Comparison of ENCODE assay signal across 24 cellular contexts in genomic region chr3:98580774-98581365, GRCh38. TPM values are rescaled to one million over a fixed set of nuclear protein-coding genes. Genes with fewer than 3 reads are reported as not detected.
DNase-seq lines count a peak whose midpoint lies in the region; ATAC-seq, FAIRE-seq and TF ChIP-seq lines count a peak whose summit lies in the region.
"Had no signal": no experiment of that assay in that cellular context is flagged by ENCODE, and none has a peak within 500 bp of the region (broad histone marks: within the 10 kb centered on the region; RNA-seq: fewer than 3 reads in every experiment).

No MANE protein-coding gene starts in this region.

- POLR2A ChIA-PET in HCT116 (lab: Charles Lee) (interaction anchor here (0.6 kb wide), 1 partner anchor 70 kb away, joined by 3 read pairs; no protein-coding TSS in a partner anchor), K562 (lab: Yijun Ruan, JAX) (interaction anchor here (1.0 kb wide), 1 partner anchor 9 kb away, joined by 3 read pairs; no protein-coding TSS in a partner anchor)

- TF ChIP-seq POLR2A in HCT116 (IDR thresholded peaks at IDR 0.05; ENCODE audit: borderline replicate concordance, extremely low read depth, insufficient read depth, insufficient read length) (no peak), K562 (conservative IDR thresholded peaks at IDR 0.05) (no peak)

- H4K20me1 ChIP-seq in HCT116 (ENCODE audit: insufficient read depth) (no peaks in the 10 kb centered on the region), K562 (replicated peaks; ENCODE audit: control insufficient read depth, insufficient read depth, low read length) (0 out of 2 replicates have a peak, but pooled peaks cover 3% of the 10 kb centered on the region)

- H2AFZ ChIP-seq in HCT116 (ENCODE audit: low read depth, low read length, poor library complexity, severe bottlenecking) (no peak overlapping the region), K562 (ENCODE audit: low read depth, low read length) (no peak overlapping the region)
- H2AFZ ChIP-seq: GM23248 had no signal

- RAD21 ChIA-PET in HCT116 (lab: Charles Lee; ENCODE audit: low non-redundant PET in 1 of 2, low total read pairs in 2 of 2, uncharacterized antibody in 2 of 2, unreplicated experiment in 2 of 2): no interaction called here

- intact Hi-C loops in HCT116 (cut with micrococcal nuclease): no loop called here
- intact Hi-C loops in K562 (cut with micrococcal nuclease): no loop called here

- FAIRE-seq in K562 (lab: Jason Lieb, UNC): peak; percentile 57

- peak overlapping the region; percentile 11; the same call in 1 of the 2 replicates for H3K4me2 ChIP-seq in HCT116 (ENCODE audit: low read length)
- no peak overlapping the region for H3K4me2 ChIP-seq in K562 (ENCODE audit: insufficient read depth, low read length)
- H3K4me2 ChIP-seq: KMS-11 had no signal

- DNase-seq in activated naive CD8-positive, alpha-beta T cell treated with anti-CD3 and anti-CD28 coated beads, Interleukin-2, amount 50 U/mL, for 24 hours: no peak
- no peak for DNase-seq in HCT116 (ENCODE audit: low read depth, low spot score)
- DNase-seq in K562 (ENCODE audit: extremely low read depth in 1 of 4, low spot score in 3 of 4): no peak
- DNase-seq in pons (ENCODE audit: low spot score): peak; percentile 26
- no peak for DNase-seq in mesenteric fat pad (ENCODE audit: low spot score)
- DNase-seq in COR-L47 (lab: John Stamatoyannopoulos, UW): no peak
- DNase-seq: AML-193, DMS79 treated with DMSO at 0.1 percent for 48 hours, GM23248, H9, MV-4-11, NCI-H1105 treated with DMSO at 0.1 percent for 48 hours, NCI-H2029 treated with DMSO at 0.1 percent for 48 hours, NCI-H226, NCI-H510A treated with DMSO at 0.1 percent for 48 hours, NCI-H748 treated with DMSO at 0.1 percent for 48 hours, SIG-M5 had no signal

- no peaks in the 10 kb centered on the region for H3K9me2 ChIP-seq in HCT116 (ENCODE audit: insufficient read depth)

- H3K9ac ChIP-seq in HCT116 (ENCODE audit: low read length): 0 out of 2 replicates have a peak overlapping the region, but pooled peaks have one; percentile 0
- no peak overlapping the region for H3K9ac ChIP-seq in K562 (ENCODE audit: insufficient read depth in 1 of 2, low read depth in 2 of 2, low read length in 2 of 2)
- H3K9ac ChIP-seq: GM23248, KMS-11 had no signal

- H3K36me3 ChIP-seq in HCT116 (ENCODE audit: control insufficient read depth in 1 of 2, insufficient read depth in 2 of 2, low read length in 2 of 2) (peaks cover 58 to 80% of the 10 kb centered on the region in 2 experiments), K562 (ENCODE audit: control insufficient read depth, insufficient read depth, low read length) (peaks cover 69% of the 10 kb centered on the region)

- no peaks in the 10 kb centered on the region for H3K9me3 ChIP-seq in HCT116 (ENCODE audit: control insufficient read depth in 1 of 2, insufficient read depth in 1 of 2, low read depth in 1 of 2, low read length in 2 of 2)
- no peaks in the 10 kb centered on the region for H3K9me3 ChIP-seq in K562 (replicated peaks; ENCODE audit: control insufficient read depth, insufficient read depth, low read depth, low read length)

- H3K27me3 ChIP-seq in HCT116 (ENCODE audit: insufficient read depth, low read length): no peaks in the 10 kb centered on the region
- no peaks in the 10 kb centered on the region for H3K27me3 ChIP-seq in K562 (ENCODE audit: control insufficient read depth in 2 of 2, insufficient read depth in 2 of 2, low read length in 2 of 2)

- WGBS in K562 (ENCODE audit: insufficient coverage, low coverage, missing lambda C conversion rate): 60% methylated on average over 2 of the region's 2 CpGs

- H3K27ac ChIP-seq in HCT116 (ENCODE audit: low read depth, low read length): peak overlapping the region; percentile 93
- no peak overlapping the region for H3K27ac ChIP-seq in K562 (ENCODE audit: extremely low read depth, low read depth, low read length)
- H3K27ac ChIP-seq: GM23248, KMS-11, RWPE1 had no signal

- TF ChIP-seq RAD21 in HCT116 (IDR thresholded peaks at IDR 0.05; ENCODE audit: low read depth) (no peak), K562 (CRISPR knock-in tag; conservative IDR thresholded peaks at IDR 0.05 in 1 of 2, IDR thresholded peaks at IDR 0.05 in 1 of 2) (no peak)

- TF ChIP-seq EP300 in K562 (IDR thresholded peaks at IDR 0.05; ENCODE audit: low read length): no peak

- H3K27ac Mint-ChIP-seq in activated naive CD8-positive, alpha-beta T cell: peak overlapping the region; percentile 34
- H3K27ac Mint-ChIP-seq in activated naive CD8-positive, alpha-beta T cell treated with anti-CD3 and anti-CD28 coated beads, Interleukin-2, amount 50 U/mL, for 24 hours: no peak overlapping the region
- H3K27ac Mint-ChIP-seq: H9 had no signal

- H3K9me1 ChIP-seq in K562 (ENCODE audit: control insufficient read depth, insufficient read depth, low read length): no peaks in the 10 kb centered on the region

- H3K4me1 Mint-ChIP-seq in activated naive CD8-positive, alpha-beta T cell (ENCODE audit: low read depth): peaks cover 23% of the 10 kb centered on the region
- H3K4me1 Mint-ChIP-seq in activated naive CD8-positive, alpha-beta T cell treated with anti-CD3 and anti-CD28 coated beads, Interleukin-2, amount 50 U/mL, for 24 hours: peaks cover 26% of the 10 kb centered on the region

- H3K36me3 Mint-ChIP-seq in activated naive CD8-positive, alpha-beta T cell: peaks cover 22% of the 10 kb centered on the region
- H3K36me3 Mint-ChIP-seq in activated naive CD8-positive, alpha-beta T cell treated with anti-CD3 and anti-CD28 coated beads, Interleukin-2, amount 50 U/mL, for 24 hours (ENCODE audit: low read depth): peaks cover 54% of the 10 kb centered on the region

- BruUV-seq in HCT116 (replicated peaks; lab: Mats Ljungman, UMichigan): no TSS peak
- no TSS peak for BruUV-seq in K562 (replicated peaks; lab: Mats Ljungman, UMichigan)

- H3K4me3 ChIP-seq in HCT116 (replicated peaks in 1 of 2; ENCODE audit: low read depth in 1 of 2, low read length in 2 of 2) (no peak overlapping the region), K562 (no peak overlapping the region)
- H3K4me3 ChIP-seq: GM23248 had no signal

- ATAC-seq in activated naive CD8-positive, alpha-beta T cell treated with anti-CD3 and anti-CD28 coated beads, Interleukin-2, amount 50 U/mL, for 24 hours: no peak
- ATAC-seq in HCT116 (no peak), K562 (no peak), HG02571 (IDR thresholded peaks at IDR 0.05; ENCODE audit: unreplicated experiment) (no peak)

- H3K9me3 Mint-ChIP-seq in activated naive CD8-positive, alpha-beta T cell (ENCODE audit: low read depth): no peaks in the 10 kb centered on the region
- H3K9me3 Mint-ChIP-seq in activated naive CD8-positive, alpha-beta T cell treated with anti-CD3 and anti-CD28 coated beads, Interleukin-2, amount 50 U/mL, for 24 hours: peaks cover 3% of the 10 kb centered on the region
- H3K9me3 Mint-ChIP-seq: H9 had no signal

- no peak overlapping the region for H3K4me3 Mint-ChIP-seq in activated naive CD8-positive, alpha-beta T cell
- no peak overlapping the region for H3K4me3 Mint-ChIP-seq in activated naive CD8-positive, alpha-beta T cell treated with anti-CD3 and anti-CD28 coated beads, Interleukin-2, amount 50 U/mL, for 24 hours
- H3K4me3 Mint-ChIP-seq: H9 had no signal

- TF ChIP-seq CTCF in HCT116 (IDR thresholded peaks at IDR 0.05 in 2 of 3, conservative IDR thresholded peaks at IDR 0.05 in 1 of 3; ENCODE audit: borderline replicate concordance in 1 of 3, insufficient read depth in 1 of 3, low read depth in 2 of 3, low read length in 2 of 3): no peak
- no peak for TF ChIP-seq CTCF in K562 (IDR thresholded peaks at IDR 0.05 in 2 of 3, conservative IDR thresholded peaks at IDR 0.05 in 1 of 3; ENCODE audit: insufficient read depth in 2 of 3, low read depth in 1 of 3, low read length in 3 of 3)

- H3K27me3 Mint-ChIP-seq in activated naive CD8-positive, alpha-beta T cell: no peaks in the 10 kb centered on the region
- H3K27me3 Mint-ChIP-seq in activated naive CD8-positive, alpha-beta T cell treated with anti-CD3 and anti-CD28 coated beads, Interleukin-2, amount 50 U/mL, for 24 hours: no peaks in the 10 kb centered on the region

- CTCF ChIA-PET in HCT116 (lab: Charles Lee) (interaction anchor here (1.6 kb wide), 1 partner anchor 237 kb away, joined by 3 read pairs; no protein-coding TSS in a partner anchor), K562 (lab: Yijun Ruan, JAX; ENCODE audit: low intra/inter-chr PET ratio) (no interaction called here)

- in situ Hi-C loops in K562 (cut with MboI): no loop called here

- H3K4me1 ChIP-seq in HCT116 (ENCODE audit: control insufficient read depth in 1 of 2, insufficient read depth in 2 of 2, low read length in 2 of 2) (peaks cover 81 to 97% of the 10 kb centered on the region in 2 experiments), K562 (replicated peaks in 1 of 2; ENCODE audit: control insufficient read depth in 2 of 2, insufficient read depth in 2 of 2, low read length in 2 of 2) (peaks cover 3 to 10% of the 10 kb centered on the region in 2 experiments; a peak in 4 of 5 replicates)

- H3K79me2 ChIP-seq in HCT116 (ENCODE audit: insufficient read depth, low read length) (peaks cover 71% of the 10 kb centered on the region), K562 (ENCODE audit: control insufficient read depth, insufficient read depth, low read length) (peaks cover 48% of the 10 kb centered on the region)

RNA-seq across cellular contexts. Expression of gene CPOX, which starts 12.5 kb away (rescaled TPM):
- total RNA-seq in HCT116 (2021; ENCODE audit: unreplicated experiment): 353 TPM
- 117 and 129 TPM in 2 replicates for polyA plus RNA-seq in HCT116 (2012)
- total RNA-seq in K562 (2011; cell fraction: chromatin; rRNA removed; ENCODE audit: low replicate concordance): 66.8 and 112 TPM in 2 replicates
- total RNA-seq in K562 (2011; cell fraction: nucleolus; rRNA removed): 37.4 and 46.7 TPM in 2 replicates
- total RNA-seq in K562 (2011; cell fraction: nucleoplasm; rRNA removed): 59.3 and 65.6 TPM in 2 replicates
- total RNA-seq in K562 (2014; rRNA removed): 42.4 and 43.8 TPM in 2 replicates
- 24.8 and 28.4 TPM in 2 replicates for total RNA-seq in K562 (2014; rRNA removed; fragmentation: Illumina TruSeq; extraction: Trizol)
- total RNA-seq in K562 (2015; rRNA removed; fragmentation: Illumina TruSeq; extraction: Trizol): 17.7 and 18.9 TPM in 2 replicates
- total RNA-seq in K562 (2021): 28.4 and 31.4 TPM in 2 replicates
- polyA plus RNA-seq in K562 (2011; rRNA removed): 76.7 and 82.1 TPM in 2 replicates
- 46.4 and 49.0 TPM in 2 replicates for polyA plus RNA-seq in K562 (2011; cell fraction: cytosol; rRNA removed)
- 122 and 125 TPM in 2 replicates for polyA plus RNA-seq in K562 (2011; cell fraction: nucleus; rRNA removed)
- 31.4 and 34.0 TPM in 2 replicates for polyA plus RNA-seq in K562 (2012)
- polyA plus RNA-seq in K562 (2014; fragmentation: Illumina TruSeq; extraction: Trizol): 20.7 and 25.7 TPM in 2 replicates
- polyA plus RNA-seq in K562 (2014; fragmentation: Nextera tagmentation; extraction: Ambion mirVana): 10 to 100 TPM; 14.6 to 17.4 TPM
- 23.0 and 28.6 TPM in 2 replicates for polyA plus RNA-seq in K562 (2014; rRNA removed)
- 54.0 and 58.4 TPM in 2 replicates for polyA minus RNA-seq in K562 (2011; rRNA and poly(A)+ RNA removed)
- 27.6 and 36.0 TPM in 2 replicates for polyA minus RNA-seq in K562 (2011; cell fraction: cytosol; rRNA and poly(A)+ RNA removed)
- polyA minus RNA-seq in K562 (2011; cell fraction: nucleus; rRNA and poly(A)+ RNA removed): 38.9 and 49.3 TPM in 2 replicates
- total RNA-seq in mesenteric fat pad: 14.7 TPM

RNA-seq across cellular contexts. Expression of gene GPR15, which starts 49.1 kb away (rescaled TPM):
- total RNA-seq in HCT116 (2021; ENCODE audit: unreplicated experiment) (1.1 TPM), K562 (2014; rRNA removed) (not detected in 2 replicates), K562 (2014; rRNA removed; fragmentation: Illumina TruSeq; extraction: Trizol) (not detected in 2 replicates), K562 (2015; rRNA removed; fragmentation: Illumina TruSeq; extraction: Trizol) (not detected in 2 replicates), K562 (2021) (0.13 TPM in 1 of 2 replicates, not detected in the other), mesenteric fat pad (not detected)
- polyA plus RNA-seq in HCT116 (2012): 1.1 and 1.6 TPM in 2 replicates
- not detected in 2 replicates for total RNA-seq in K562 (2011; cell fraction: chromatin; rRNA removed; ENCODE audit: low replicate concordance)
- total RNA-seq in K562 (2011; cell fraction: nucleolus; rRNA removed): not detected in 2 replicates
- not detected in 2 replicates for total RNA-seq in K562 (2011; cell fraction: nucleoplasm; rRNA removed)
- polyA plus RNA-seq in K562 (2011; rRNA removed) (not detected in 2 replicates), K562 (2014; fragmentation: Illumina TruSeq; extraction: Trizol) (not detected in 2 replicates), K562 (2014; fragmentation: Nextera tagmentation; extraction: Ambion mirVana) (not detected), K562 (2014; rRNA removed) (not detected in 2 replicates)
- polyA plus RNA-seq in K562 (2011; cell fraction: cytosol; rRNA removed): not detected in 2 replicates
- polyA plus RNA-seq in K562 (2011; cell fraction: nucleus; rRNA removed): not detected in 2 replicates
- polyA plus RNA-seq in K562 (2012): not detected in 2 replicates
- not detected in 2 replicates for polyA minus RNA-seq in K562 (2011; rRNA and poly(A)+ RNA removed)
- polyA minus RNA-seq in K562 (2011; cell fraction: cytosol; rRNA and poly(A)+ RNA removed): not detected in 2 replicates
- polyA minus RNA-seq in K562 (2011; cell fraction: nucleus; rRNA and poly(A)+ RNA removed): not detected in 2 replicates
- total RNA-seq: A172, GM23248, H9, HT1080 had no signal
- polyA plus RNA-seq: AG04450, GM23248 had no signal

RNA-seq across cellular contexts. Expression of gene CLDND1, which starts 58.2 kb away (rescaled TPM):
- total RNA-seq in HCT116 (2021; ENCODE audit: unreplicated experiment) (472 TPM), K562 (2014; rRNA removed) (36.8 and 38.5 TPM in 2 replicates), K562 (2014; rRNA removed; fragmentation: Illumina TruSeq; extraction: Trizol) (37.1 and 43.0 TPM in 2 replicates), K562 (2015; rRNA removed; fragmentation: Illumina TruSeq; extraction: Trizol) (28.8 and 29.2 TPM in 2 replicates), K562 (2021) (44.5 and 52.8 TPM in 2 replicates), mesenteric fat pad (79.2 TPM)
- polyA plus RNA-seq in HCT116 (2012): 307 and 351 TPM in 2 replicates
- total RNA-seq in K562 (2011; cell fraction: chromatin; rRNA removed; ENCODE audit: low replicate concordance): 103 and 254 TPM in 2 replicates
- 74.7 and 99.4 TPM in 2 replicates for total RNA-seq in K562 (2011; cell fraction: nucleolus; rRNA removed)
- 136 and 172 TPM in 2 replicates for total RNA-seq in K562 (2011; cell fraction: nucleoplasm; rRNA removed)
- polyA plus RNA-seq in K562 (2011; rRNA removed) (135 and 141 TPM in 2 replicates), K562 (2014; fragmentation: Illumina TruSeq; extraction: Trizol) (68.6 and 75.0 TPM in 2 replicates), K562 (2014; fragmentation: Nextera tagmentation; extraction: Ambion mirVana) (100 to 1,000 TPM in 1 of 2 experiments, 10 to 100 TPM in 1; 75.1 to 113 TPM), K562 (2014; rRNA removed) (60.7 and 69.2 TPM in 2 replicates)
- polyA plus RNA-seq in K562 (2011; cell fraction: cytosol; rRNA removed): 67.6 and 189 TPM in 2 replicates
- 164 and 248 TPM in 2 replicates for polyA plus RNA-seq in K562 (2011; cell fraction: nucleus; rRNA removed)
- 49.7 and 54.0 TPM in 2 replicates for polyA plus RNA-seq in K562 (2012)
- 146 and 154 TPM in 2 replicates for polyA minus RNA-seq in K562 (2011; rRNA and poly(A)+ RNA removed)
- polyA minus RNA-seq in K562 (2011; cell fraction: cytosol; rRNA and poly(A)+ RNA removed): 54.4 and 65.9 TPM in 2 replicates
- 65.6 and 113 TPM in 2 replicates for polyA minus RNA-seq in K562 (2011; cell fraction: nucleus; rRNA and poly(A)+ RNA removed)
